Comparison of ENCODE assay signal across 1 cellular context in genomic region chrX:79161655-79162054, GRCh38.
TF ChIP-seq lines count a peak whose summit lies in the region.

No MANE protein-coding gene starts in this region.

TF ChIP-seq in WTC11, 78 proteins besides CTCF, POLR2A, EP300 and RAD21 (continued from another document):
- no peak for TF ChIP-seq PRDM15 (CRISPR knock-in tag; IDR thresholded peaks at IDR 0.05)
- TF ChIP-seq IRF1 (CRISPR knock-in tag; IDR thresholded peaks at IDR 0.05) = no peak
TF ChIP-seq in WTC11: peak in this region for 0.
